ENCODE assay signal across 12 cellular contexts in the genomic region with DNA sequence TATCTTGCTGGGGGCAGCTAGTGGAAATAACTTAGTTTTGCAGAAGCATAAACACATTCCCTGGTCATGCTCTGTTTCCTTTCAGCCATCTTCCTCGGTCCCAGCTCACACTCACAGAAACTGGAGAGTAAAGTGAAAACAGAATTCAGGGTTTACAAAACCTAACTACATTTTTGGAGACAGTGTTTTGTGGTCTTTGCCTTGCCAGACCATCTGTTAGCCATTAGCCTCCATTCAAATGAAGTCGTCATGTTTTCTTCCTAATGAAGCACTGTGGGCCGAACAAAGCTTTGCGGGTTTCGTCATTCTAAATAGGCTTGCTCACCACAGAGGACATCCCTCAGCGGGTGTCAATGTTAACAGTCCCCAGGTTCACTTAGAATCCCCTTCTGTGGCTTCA.
DNase-seq lines count a peak whose midpoint lies in the region; ATAC-seq and TF ChIP-seq lines count a peak whose summit lies in the region.
"Had no signal": no experiment of that assay in that cellular context is flagged by ENCODE, and none has a peak within 500 bp of the region (broad histone marks: within the 10 kb centered on the region; RNA-seq: fewer than 3 reads in every experiment).

No MANE protein-coding gene starts in this region.

- H3K9me3 Mint-ChIP-seq in activated naive CD8-positive, alpha-beta T cell treated with anti-CD3 and anti-CD28 coated beads for 36 hours, result peaks cover 2% of the 10 kb centered on the region

- TF ChIP-seq CTCF in sigmoid colon (IDR thresholded peaks at IDR 0.05), result no peak

- H3K4me1 Mint-ChIP-seq in activated naive CD8-positive, alpha-beta T cell treated with anti-CD3 and anti-CD28 coated beads for 36 hours, result no peaks in the 10 kb centered on the region
- H3K4me1 Mint-ChIP-seq: stimulated activated effector memory CD8-positive, alpha-beta T cell treated with anti-CD3 and anti-CD28 coated beads, Interleukin-12 subunit alpha, Interleukin-12 subunit beta, amount 100 ng/mL, for 72 hours had no signal

- intact Hi-C loops in left ventricle myocardium superior (cut with micrococcal nuclease), result no loop called here
- intact Hi-C loops in sigmoid colon (cut with DNase I), result no loop called here

- 77 to 84% methylated on average over 6 of the region's 6 CpGs for WGBS in sigmoid colon, 2 donors

- H3K4me3 ChIP-seq in adipocyte (ENCODE audit: low read length) (peak overlapping the region; percentile 54), sigmoid colon (no peak overlapping the region)
- H3K4me3 ChIP-seq: coronary artery had no signal

- peak; percentile 80 for ATAC-seq in left ventricle myocardium superior
- no peak for ATAC-seq in GM18909 (IDR thresholded peaks at IDR 0.05; ENCODE audit: poor library complexity, unreplicated experiment)
- ATAC-seq: stimulated activated effector memory CD8-positive, alpha-beta T cell treated with anti-CD3 and anti-CD28 coated beads, Interleukin-12 subunit alpha, Interleukin-12 subunit beta, amount 100 ng/mL, for 72 hours had no signal

- H3K9me3 ChIP-seq in adipocyte (ENCODE audit: control insufficient read depth, low read length) (peaks cover 14% of the 10 kb centered on the region), sigmoid colon (peaks cover 0 to 1% (median 0%) of the 10 kb centered on the region in 4 donors)

- no peaks in the 10 kb centered on the region for H3K27me3 Mint-ChIP-seq in activated naive CD8-positive, alpha-beta T cell treated with anti-CD3 and anti-CD28 coated beads for 36 hours

- H3K27ac ChIP-seq in sigmoid colon, result peak overlapping the region in 1 of 4 donors; percentile 37

- H3K4me3 Mint-ChIP-seq in activated naive CD8-positive, alpha-beta T cell treated with anti-CD3 and anti-CD28 coated beads for 36 hours, result no peak overlapping the region
- H3K4me3 Mint-ChIP-seq: stimulated activated effector memory CD8-positive, alpha-beta T cell treated with anti-CD3 and anti-CD28 coated beads, Interleukin-12 subunit alpha, Interleukin-12 subunit beta, amount 100 ng/mL, for 72 hours had no signal

- H3K36me3 Mint-ChIP-seq in activated naive CD8-positive, alpha-beta T cell treated with anti-CD3 and anti-CD28 coated beads for 36 hours, result no peaks in the 10 kb centered on the region
- H3K36me3 Mint-ChIP-seq: stimulated activated effector memory CD8-positive, alpha-beta T cell treated with anti-CD3 and anti-CD28 coated beads, Interleukin-12 subunit alpha, Interleukin-12 subunit beta, amount 100 ng/mL, for 72 hours had no signal

- peaks cover 10% of the 10 kb centered on the region for H3K4me1 ChIP-seq in adipocyte (ENCODE audit: control insufficient read depth, insufficient read depth, low read length)
- H3K4me1 ChIP-seq in sigmoid colon, result no peaks in the 10 kb centered on the region

- H3K27ac Mint-ChIP-seq in activated naive CD8-positive, alpha-beta T cell treated with anti-CD3 and anti-CD28 coated beads for 36 hours, result no peak overlapping the region
- H3K27ac Mint-ChIP-seq: activated T-helper 2 cell treated with anti-CD3 and anti-CD28 coated beads, Interferon-gamma antibody, Interleukin-2, Interleukin-4, amounts not matched to agents 10 μg/mL and 5 μg/mL and 100 μg/mL, durations not matched to agents 14 hours and 24 hours and 36 hours; stimulated activated effector memory CD8-positive, alpha-beta T cell treated with anti-CD3 and anti-CD28 coated beads, Interleukin-12 subunit alpha, Interleukin-12 subunit beta, amount 100 ng/mL, for 72 hours had no signal

- no peak for TF ChIP-seq EP300 in sigmoid colon (IDR thresholded peaks at IDR 0.05)

- H3K27me3 ChIP-seq in adipocyte (replicated peaks; ENCODE audit: control insufficient read depth, insufficient read depth, low read length), result no peaks in the 10 kb centered on the region
- H3K27me3 ChIP-seq in sigmoid colon, result no peaks in the 10 kb centered on the region

- H3K36me3 ChIP-seq in adipocyte (ENCODE audit: control insufficient read depth, insufficient read depth, low read length, severe bottlenecking), result no peaks in the 10 kb centered on the region
- no peaks in the 10 kb centered on the region for H3K36me3 ChIP-seq in sigmoid colon

- TF ChIP-seq POLR2A in sigmoid colon (IDR thresholded peaks at IDR 0.05), result no peak

- H3K9ac ChIP-seq in adipocyte (ENCODE audit: low read length), result peak overlapping the region; percentile 45

- DNase-seq in GM04503 (ENCODE audit: low read depth) (peak; percentile 86), adipocyte (ENCODE audit: low read depth) (peak; percentile 95), left ventricle myocardium superior (no peak), sigmoid colon (peak; percentile 72), NCI-H1417 treated with DMSO at 0.1 percent for 48 hours (lab: John Stamatoyannopoulos, UW) (no peak)
- DNase-seq in effector CD4-positive, alpha-beta T cell, result no peak
- no peak for DNase-seq in activated naive CD8-positive, alpha-beta T cell treated with anti-CD3 and anti-CD28 coated beads for 36 hours
- DNase-seq: hippocampal formation had no signal

Comparison
In these comparisons a context has a peak if more than half of its experiments do, and no peak if none do; other contexts are left out.
1. DNase-seq: peak in GM04503 (single experiment), adipocyte (single experiment) and sigmoid colon (single experiment); none in left ventricle myocardium superior (single experiment), NCI-H1417 treated with DMSO at 0.1 percent for 48 hours (single experiment), effector CD4-positive, alpha-beta T cell (single experiment) and activated naive CD8-positive, alpha-beta T cell treated with anti-CD3 and anti-CD28 coated beads for 36 hours (single experiment).